In genomic region chr22:41367039-41367679, GRCh38 we compare ENCODE assay signal across 1 cellular context.
TF ChIP-seq lines count a peak whose summit lies in the region.

No MANE protein-coding gene starts in this region.

TF ChIP-seq in HepG2, 621 proteins besides CTCF, POLR2A, EP300 and RAD21 (continued from another document and continues in another):
- peak; percentile 96 for TF ChIP-seq USF2 (IDR thresholded peaks at IDR 0.05; ENCODE audit: low read depth, low read length)
- TF ChIP-seq USF2 (CRISPR knock-in tag; IDR thresholded peaks at IDR 0.05; ENCODE audit: borderline replicate concordance), result peak; percentile 96; the same call in 1 of the 2 replicates
- TF ChIP-seq RFXAP (CRISPR knock-in tag; IDR thresholded peaks at IDR 0.05; ENCODE audit: borderline replicate concordance), result no peak
- peak; percentile 58; the same call in 1 of the 2 replicates for TF ChIP-seq ISL2 (CRISPR knock-in tag; IDR thresholded peaks at IDR 0.05)
- peak; percentile 53; the same call in 1 of the 2 replicates for TF ChIP-seq IRX3 (CRISPR knock-in tag; IDR thresholded peaks at IDR 0.05; ENCODE audit: borderline replicate concordance, low read depth)
- TF ChIP-seq AGO2 (optimal IDR thresholded peaks at IDR 0.05; ENCODE audit: low read depth, low read length), result no peak
- TF ChIP-seq ARID3A (IDR thresholded peaks at IDR 0.05; ENCODE audit: low read depth, low read length), result no peak
- TF ChIP-seq ZNF790 (CRISPR knock-in tag; IDR thresholded peaks at IDR 0.05; ENCODE audit: borderline replicate concordance), result no peak
- no peak for TF ChIP-seq SNRNP70 (IDR thresholded peaks at IDR 0.05; ENCODE audit: low read depth, low read length)
- TF ChIP-seq KDM6A (CRISPR knock-in tag; IDR thresholded peaks at IDR 0.05; ENCODE audit: low read depth), result no peak
- TF ChIP-seq STAT5B (CRISPR knock-in tag; IDR thresholded peaks at IDR 0.05), result no peak
- 0 out of 2 replicates have a peak, but pooled peaks have one; percentile 42 for TF ChIP-seq ZC3H13 (CRISPR knock-in tag; IDR thresholded peaks at IDR 0.05)
- TF ChIP-seq SRSF9 (IDR thresholded peaks at IDR 0.05; ENCODE audit: borderline replicate concordance, insufficient read depth, low read depth, low read length, poor library complexity, severe bottlenecking), result no peak
- TF ChIP-seq ZNF207 (IDR thresholded peaks at IDR 0.05; ENCODE audit: borderline replicate concordance), result no peak
- no peak for TF ChIP-seq FOXJ3 (CRISPR knock-in tag; IDR thresholded peaks at IDR 0.05; ENCODE audit: borderline replicate concordance)
- no peak for TF ChIP-seq ZNF562 (CRISPR knock-in tag; IDR thresholded peaks at IDR 0.05; ENCODE audit: borderline replicate concordance)
- 0 out of 2 replicates have a peak, but pooled peaks have one; percentile 39 for TF ChIP-seq HIC2 (CRISPR knock-in tag; IDR thresholded peaks at IDR 0.05; ENCODE audit: low read depth)
- TF ChIP-seq TRIM22 (IDR thresholded peaks at IDR 0.05), result no peak
- TF ChIP-seq ZNF660 (CRISPR knock-in tag; IDR thresholded peaks at IDR 0.05; ENCODE audit: borderline replicate concordance, low read depth), result no peak
- no peak for TF ChIP-seq ZKSCAN5 (CRISPR knock-in tag; IDR thresholded peaks at IDR 0.05)
- peak; percentile 68; the same call in 1 of the 2 replicates for TF ChIP-seq TARDBP (CRISPR knock-in tag; IDR thresholded peaks at IDR 0.05)
- TF ChIP-seq MATR3 (CRISPR knock-in tag; IDR thresholded peaks at IDR 0.05), result no peak
- 0 out of 2 replicates have a peak, but pooled peaks have one; percentile 50 for TF ChIP-seq SKIL (CRISPR knock-in tag; IDR thresholded peaks at IDR 0.05; ENCODE audit: borderline replicate concordance)
- TF ChIP-seq PRMT3 (CRISPR knock-in tag; IDR thresholded peaks at IDR 0.05; ENCODE audit: borderline replicate concordance, low read depth), result no peak
- peak; percentile 62; the same call in 1 of the 2 replicates for TF ChIP-seq ZNF543 (CRISPR knock-in tag; IDR thresholded peaks at IDR 0.05)
- TF ChIP-seq ZNF383 (CRISPR knock-in tag; IDR thresholded peaks at IDR 0.05; ENCODE audit: borderline replicate concordance), result no peak
- no peak for TF ChIP-seq TERF1 (CRISPR knock-in tag; IDR thresholded peaks at IDR 0.05)
- no peak for TF ChIP-seq ZNF446 (CRISPR knock-in tag; IDR thresholded peaks at IDR 0.05)
- peak; percentile 66; the same call in 1 of the 2 replicates for TF ChIP-seq ZNF563 (CRISPR knock-in tag; IDR thresholded peaks at IDR 0.05)
- no peak for TF ChIP-seq ZNF121 (CRISPR knock-in tag; IDR thresholded peaks at IDR 0.05)
- TF ChIP-seq TFE3 (CRISPR knock-in tag; IDR thresholded peaks at IDR 0.05), result peak; percentile 65
- no peak for TF ChIP-seq GPBP1L1 (CRISPR knock-in tag; IDR thresholded peaks at IDR 0.05)
- TF ChIP-seq CENPX (CRISPR knock-in tag; IDR thresholded peaks at IDR 0.05), result no peak
- TF ChIP-seq ZNF772 (CRISPR knock-in tag; IDR thresholded peaks at IDR 0.05), result peak; percentile 80; the same call in 1 of the 2 replicates
- 0 out of 2 replicates have a peak, but pooled peaks have one; percentile 51 for TF ChIP-seq ZNF773 (CRISPR knock-in tag; IDR thresholded peaks at IDR 0.05; ENCODE audit: borderline replicate concordance)
- no peak for TF ChIP-seq MYPOP (CRISPR knock-in tag; IDR thresholded peaks at IDR 0.05)
- no peak for TF ChIP-seq CREM (IDR thresholded peaks at IDR 0.05)
- no peak for TF ChIP-seq CREM (CRISPR knock-in tag; IDR thresholded peaks at IDR 0.05)
- no peak for TF ChIP-seq ZNF503 (CRISPR knock-in tag; IDR thresholded peaks at IDR 0.05)
- TF ChIP-seq PHF8 (CRISPR knock-in tag; IDR thresholded peaks at IDR 0.05), result peak; percentile 48
- peak; percentile 32 for TF ChIP-seq FOXA3 (CRISPR knock-in tag; IDR thresholded peaks at IDR 0.05)
- TF ChIP-seq ZNF770 (CRISPR knock-in tag; IDR thresholded peaks at IDR 0.05), result no peak
- peak; percentile 56 for TF ChIP-seq THAP11 (CRISPR knock-in tag; IDR thresholded peaks at IDR 0.05)
- no peak for TF ChIP-seq SMARCC2 (IDR thresholded peaks at IDR 0.05)
- TF ChIP-seq ZNF616 (CRISPR knock-in tag; IDR thresholded peaks at IDR 0.05; ENCODE audit: low read depth), result 0 out of 2 replicates have a peak, but pooled peaks have one; percentile 49
- TF ChIP-seq PAWR (CRISPR knock-in tag; IDR thresholded peaks at IDR 0.05; ENCODE audit: borderline replicate concordance), result no peak
